1 cellular context compared by ENCODE assay signal in genomic region chr10:78846071-78846470, GRCh38.
TF ChIP-seq lines count a peak whose summit lies in the region.

No MANE protein-coding gene starts in this region.

TF ChIP-seq in H1, 55 proteins besides CTCF, POLR2A, EP300 and RAD21:
- no peak for TF ChIP-seq JUND (IDR thresholded peaks at IDR 0.05; ENCODE audit: low read length)
- TF ChIP-seq FOSL1 (IDR thresholded peaks at IDR 0.05; ENCODE audit: insufficient read depth, low read depth, low read length) = no peak
- TF ChIP-seq ATF3 (IDR thresholded peaks at IDR 0.05; ENCODE audit: insufficient read depth, low read depth, low read length) = no peak
- TF ChIP-seq SRF (IDR thresholded peaks at IDR 0.05; ENCODE audit: low read depth, low read length) = no peak
- TF ChIP-seq BRCA1 (IDR thresholded peaks at IDR 0.05; ENCODE audit: low read depth, low read length) = no peak
- no peak for TF ChIP-seq MAX (IDR thresholded peaks at IDR 0.05)
- TF ChIP-seq RFX5 (IDR thresholded peaks at IDR 0.05; ENCODE audit: borderline replicate concordance, low read depth, low read length) = no peak
- no peak for TF ChIP-seq GABPA (IDR thresholded peaks at IDR 0.05; ENCODE audit: borderline replicate concordance, insufficient read depth, low read length)
- TF ChIP-seq NRF1 (IDR thresholded peaks at IDR 0.05; ENCODE audit: low read depth, low read length) = no peak
- no peak for TF ChIP-seq PHF8 (conservative IDR thresholded peaks at IDR 0.05; ENCODE audit: low read depth, low read length)
- TF ChIP-seq TCF12 (IDR thresholded peaks at IDR 0.05; ENCODE audit: low read depth, low read length) = no peak
- no peak for TF ChIP-seq BCL11A (IDR thresholded peaks at IDR 0.05; ENCODE audit: low read depth in 2 of 2, low read length in 2 of 2)
- no peak for TF ChIP-seq CHD7 (IDR thresholded peaks at IDR 0.05; ENCODE audit: insufficient replicate concordance, low read length)
- no peak for TF ChIP-seq EZH2 (IDR thresholded peaks at IDR 0.05; ENCODE audit: low read depth, low read length, severe bottlenecking)
- no peak for TF ChIP-seq HDAC6 (IDR thresholded peaks at IDR 0.05; ENCODE audit: low read depth, low read length)
- no peak for TF ChIP-seq USF2 (IDR thresholded peaks at IDR 0.05; ENCODE audit: low read length)
- no peak for TF ChIP-seq RBBP5 (IDR thresholded peaks at IDR 0.05; ENCODE audit: borderline replicate concordance, low read depth, low read length)
